Comparison of ENCODE assay signal across 13 cellular contexts in the genomic region with DNA sequence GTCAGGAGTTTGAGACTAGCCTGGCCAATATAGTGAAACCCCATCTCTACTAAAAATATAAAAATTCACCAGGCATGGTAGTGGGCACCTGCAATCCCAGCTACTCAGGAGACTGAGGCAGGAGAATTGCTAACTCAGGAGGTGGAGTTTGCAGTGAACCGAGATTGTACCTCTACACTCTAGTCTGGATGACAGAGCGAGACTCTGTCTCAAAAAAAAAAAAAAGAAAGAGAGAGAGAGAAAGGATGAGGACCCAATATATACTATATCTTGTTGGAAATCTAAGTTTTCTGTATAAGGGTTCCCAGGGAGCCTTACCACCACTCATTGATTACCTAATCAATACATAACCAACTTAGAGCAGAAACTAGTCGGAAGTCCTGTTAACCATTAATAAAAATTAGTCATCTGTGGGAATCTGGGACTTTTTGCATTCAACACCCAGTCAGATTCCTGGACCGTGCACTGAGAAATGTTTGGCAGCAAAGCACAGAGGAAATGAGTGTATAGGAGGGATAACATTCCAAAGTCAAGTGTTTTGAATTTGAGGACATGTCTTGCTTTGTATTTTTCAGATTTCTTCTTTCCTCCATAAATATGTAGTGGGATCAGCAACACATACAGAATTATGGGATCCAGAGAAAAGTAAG. TPM values are rescaled to one million over a fixed set of nuclear protein-coding genes. Genes with fewer than 3 reads are reported as not detected.
DNase-seq lines count a peak whose midpoint lies in the region; TF ChIP-seq lines count a peak whose summit lies in the region.
"Had no signal": no experiment of that assay in that cellular context is flagged by ENCODE, and none has a peak within 500 bp of the region (broad histone marks: within the 10 kb centered on the region; RNA-seq: fewer than 3 reads in every experiment).

No MANE protein-coding gene starts in this region.

- peak overlapping the region; percentile 18; the same call in 1 of the 2 replicates for H3K4me2 ChIP-seq in PC-9

- H3K4me1 Mint-ChIP-seq in mesothelial cell of epicardium (peaks cover 18% of the 10 kb centered on the region), glutamatergic neuron (ENCODE audit: low read depth, unreplicated experiment) (no peaks in the 10 kb centered on the region)

- no peak overlapping the region for H2AFZ ChIP-seq in PC-9

- H3K36me3 Mint-ChIP-seq in mesothelial cell of epicardium (peaks cover 1% of the 10 kb centered on the region), glutamatergic neuron (ENCODE audit: unreplicated experiment) (no peaks in the 10 kb centered on the region)
- H3K36me3 Mint-ChIP-seq: activated naive CD8-positive, alpha-beta T cell treated with anti-CD3 and anti-CD28 coated beads, Interleukin-2, amount 10 ng/mL, durations not matched to agents 7 days and 5 days; CD8-positive, alpha-beta T cell had no signal

- H3K27ac Mint-ChIP-seq in mesothelial cell of epicardium = peak overlapping the region; percentile 69
- no peak overlapping the region for H3K27ac Mint-ChIP-seq in glutamatergic neuron (ENCODE audit: unreplicated experiment)
- H3K27ac Mint-ChIP-seq: activated naive CD8-positive, alpha-beta T cell treated with anti-CD3 and anti-CD28 coated beads, Interleukin-2, amount 10 ng/mL, durations not matched to agents 7 days and 5 days; CD8-positive, alpha-beta T cell had no signal

- peak; percentile 92 for DNase-seq in AG10803 (ENCODE audit: low read depth)
- DNase-seq in PC-9 = peak in 1 of 2 experiments; percentile 42
- peak; percentile 73 for DNase-seq in epithelial cell of prostate (ENCODE audit: low read depth, low spot score)
- DNase-seq in mesothelial cell of epicardium (ENCODE audit: low spot score in 2 of 2, unreplicated experiment in 2 of 2) = no peak
- no peak for DNase-seq in glutamatergic neuron
- DNase-seq in SIG-M5 (lab: John Stamatoyannopoulos, UW) = no peak
- no peak for DNase-seq in T-helper 1 cell
- DNase-seq in KBM-7 = no peak
- DNase-seq: activated naive CD8-positive, alpha-beta T cell treated with anti-CD3 and anti-CD28 coated beads, Interleukin-2, amount 10 ng/mL, durations not matched to agents 7 days and 5 days; CD8-positive, alpha-beta T cell; NCI-H1417; RPMI8226 had no signal

- H3K9me3 Mint-ChIP-seq in mesothelial cell of epicardium (no peaks in the 10 kb centered on the region), glutamatergic neuron (ENCODE audit: unreplicated experiment) (no peaks in the 10 kb centered on the region)
- H3K9me3 Mint-ChIP-seq: activated naive CD8-positive, alpha-beta T cell treated with anti-CD3 and anti-CD28 coated beads, Interleukin-2, amount 10 ng/mL, durations not matched to agents 7 days and 5 days; CD8-positive, alpha-beta T cell had no signal

- intact Hi-C loops in PC-9 (cut with micrococcal nuclease; ENCODE audit: unreplicated experiment) = loop anchor here (5.0 kb wide), 4 partner anchors 46 to 214 kb away; a partner anchor contains a TSS

- H3K27me3 Mint-ChIP-seq in mesothelial cell of epicardium (ENCODE audit: low read depth) (no peaks in the 10 kb centered on the region), glutamatergic neuron (ENCODE audit: unreplicated experiment) (no peaks in the 10 kb centered on the region)

- no peaks in the 10 kb centered on the region for H3K27me3 ChIP-seq in PC-9 (ENCODE audit: insufficient read depth, low read depth)
- H3K27me3 ChIP-seq: neutrophil had no signal

- no peak overlapping the region for H3K4me3 Mint-ChIP-seq in mesothelial cell of epicardium
- no peak overlapping the region for H3K4me3 Mint-ChIP-seq in glutamatergic neuron (ENCODE audit: unreplicated experiment)
- H3K4me3 Mint-ChIP-seq: activated naive CD8-positive, alpha-beta T cell treated with anti-CD3 and anti-CD28 coated beads, Interleukin-2, amount 10 ng/mL, durations not matched to agents 7 days and 5 days; CD8-positive, alpha-beta T cell had no signal

- no peaks in the 10 kb centered on the region for H3K9me3 ChIP-seq in PC-9 (ENCODE audit: insufficient read depth, low read depth)
- H3K9me3 ChIP-seq: neutrophil had no signal

- H3K4me1 ChIP-seq in PC-9 (replicated peaks; ENCODE audit: insufficient read depth) = peaks cover 43% of the 10 kb centered on the region

- peaks cover 31% of the 10 kb centered on the region for H3F3A ChIP-seq in PC-9 (ENCODE audit: insufficient read depth, low read depth)

- in situ Hi-C loops in KBM-7 (cut with MboI; ENCODE audit: low pct_unique_long_range_greater_than_20kb, low sequenced_read_pairs) = loop anchor here (25.0 kb wide), 1 partner anchor 419 kb away; no protein-coding TSS in a partner anchor

- H3K79me2 ChIP-seq in PC-9 (ENCODE audit: low read depth) = peaks cover 16% of the 10 kb centered on the region

- no peak overlapping the region for H3K4me3 ChIP-seq in AG10803 (ENCODE audit: low read length)
- H3K4me3 ChIP-seq in PC-9 = no peak overlapping the region

- CTCF ChIA-PET in PC-9 (lab: Charles Lee) = interaction anchor here (1.7 kb wide), 2 partner anchors 98 to 416 kb away, joined by 7 to 14 read pairs; no protein-coding TSS in a partner anchor

- H3K27ac ChIP-seq in PC-9 (peak overlapping the region; percentile 92), epithelial cell of prostate (peak overlapping the region; percentile 99)
- H3K27ac ChIP-seq: neutrophil had no signal

- TF ChIP-seq CTCF in AG10803 (conservative IDR thresholded peaks at IDR 0.05; ENCODE audit: low read length) = no peak
- no peak for TF ChIP-seq CTCF in PC-9 (conservative IDR thresholded peaks at IDR 0.05)
- TF ChIP-seq CTCF in mesothelial cell of epicardium (IDR thresholded peaks at IDR 0.05; ENCODE audit: unreplicated experiment) = no peak
- TF ChIP-seq CTCF in glutamatergic neuron (IDR thresholded peaks at IDR 0.05; ENCODE audit: partially characterized antibody, unreplicated experiment) = no peak

- BruUV-seq in PC-9 (replicated peaks; lab: Mats Ljungman, UMichigan) = no TSS peak

- H4K20me1 ChIP-seq in PC-9 (ENCODE audit: insufficient read depth) = no peaks in the 10 kb centered on the region

- no peaks in the 10 kb centered on the region for H3K9me2 ChIP-seq in PC-9 (ENCODE audit: insufficient read depth)

- peaks cover 4% of the 10 kb centered on the region; the same call in 1 of the 2 replicates for H3K36me3 ChIP-seq in PC-9 (ENCODE audit: low read depth)
- H3K36me3 ChIP-seq: neutrophil had no signal

- POLR2A ChIA-PET in PC-9 (lab: Charles Lee; ENCODE audit: unreplicated experiment) = no interaction called here

RNA-seq across cellular contexts. Expression of a gene that starts 44.8 kb away (rescaled TPM):
- total RNA-seq in PC-9 (2021) (24.2 and 26.4 TPM in 2 replicates), mesothelial cell of epicardium (51.9 to 53.9 TPM (median 52.4 TPM) in 3 replicates), glutamatergic neuron (ENCODE audit: unreplicated experiment) (63.8 TPM)

Comparison
In these comparisons a context has a peak if more than half of its experiments do, and no peak if none do; other contexts are left out.
1. DNase-seq: peak in AG10803 (single experiment) and epithelial cell of prostate (single experiment); none in mesothelial cell of epicardium (0 of 2), glutamatergic neuron (single experiment), SIG-M5 (single experiment), T-helper 1 cell (0 of 5) and KBM-7 (single experiment).